Comparison of ENCODE assay signal across 2 cellular contexts in genomic region chr22:21424084-21424709, GRCh38. TPM values are rescaled to one million over a fixed set of nuclear protein-coding genes. Genes with fewer than 3 reads are reported as not detected.
"Had no signal": no experiment of that assay in that cellular context is flagged by ENCODE, and none has a peak within 500 bp of the region (broad histone marks: within the 10 kb centered on the region; RNA-seq: fewer than 3 reads in every experiment).

No MANE protein-coding gene starts in this region.

RNA-seq across cellular contexts. Expression of gene RIMBP3B, which starts 40.6 kb away (rescaled TPM):
- total RNA-seq: foreskin keratinocyte, gastrocnemius medialis had no signal
